ENCODE assay signal across 8 cellular contexts in the genomic region with DNA sequence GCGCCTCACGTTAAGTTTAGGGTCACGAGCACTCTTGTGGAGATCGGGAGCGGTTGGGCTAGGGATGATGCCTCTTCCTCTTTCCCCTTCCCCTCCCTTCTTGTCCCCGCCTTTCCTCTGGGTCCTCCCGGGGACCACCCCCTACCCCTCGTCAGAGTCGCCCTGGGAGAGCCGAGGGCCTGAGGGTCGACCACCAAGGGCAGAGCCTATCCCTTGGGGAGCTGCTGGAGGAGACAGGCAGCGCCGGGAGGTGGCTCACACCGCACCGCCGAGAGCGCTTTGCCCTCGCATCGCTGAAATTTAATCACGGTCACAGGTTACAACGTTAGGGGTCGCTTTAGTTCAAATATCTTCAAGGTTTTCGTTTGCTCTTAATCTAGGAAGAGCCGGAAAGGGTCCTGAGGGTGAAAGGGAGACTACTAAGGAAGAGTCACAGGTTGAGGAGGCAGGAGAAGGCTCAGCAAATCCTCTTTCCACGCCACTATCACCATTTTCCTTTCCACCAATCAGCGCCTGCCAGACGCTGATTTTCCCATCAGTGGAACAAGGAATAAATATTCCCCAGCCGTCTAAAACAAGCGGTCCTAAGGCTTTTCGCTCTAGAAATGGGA. TPM values are rescaled to one million over a fixed set of nuclear protein-coding genes. Genes with fewer than 3 reads are reported as not detected.
DNase-seq lines count a peak whose midpoint lies in the region; ATAC-seq and TF ChIP-seq lines count a peak whose summit lies in the region.

No MANE protein-coding gene starts in this region.

- peak; percentile 51 for ATAC-seq in GM18873 (IDR thresholded peaks at IDR 0.05; ENCODE audit: low FRiP score, unreplicated experiment)
- ATAC-seq in HG03460 (IDR thresholded peaks at IDR 0.05; ENCODE audit: unreplicated experiment) = no peak
- no peak for ATAC-seq in HG03439 (IDR thresholded peaks at IDR 0.05; ENCODE audit: unreplicated experiment)

- POLR2A ChIA-PET in BJ (lab: Charles Lee) = interaction anchor here (0.7 kb wide), 1 partner anchor 84 kb away, joined by 5 read pairs; no protein-coding TSS in a partner anchor

- no peaks in the 10 kb centered on the region for H3K9me3 Mint-ChIP-seq in progenitor cell of endocrine pancreas (ENCODE audit: low read depth)

- peak overlapping the region; percentile 94 for H3K27ac Mint-ChIP-seq in progenitor cell of endocrine pancreas

- H3K36me3 ChIP-seq in BJ (ENCODE audit: control insufficient read depth, insufficient read depth, low read length) = no peaks in the 10 kb centered on the region

- peak overlapping the region; percentile 52 for H3K4me3 ChIP-seq in BJ (ENCODE audit: low read depth, low read length)
- H3K4me3 ChIP-seq in astrocyte of the cerebellum (ENCODE audit: low read depth, low read length) = peak overlapping the region; percentile 70

- H3K4me1 Mint-ChIP-seq in progenitor cell of endocrine pancreas (ENCODE audit: low read depth) = peaks cover 11% of the 10 kb centered on the region

- CTCF ChIA-PET in BJ (lab: Yijun Ruan, JAX) = no interaction called here

- H3K27me3 ChIP-seq in BJ (ENCODE audit: control insufficient read depth, insufficient read depth, low read length) = peaks cover 30% of the 10 kb centered on the region

- peaks cover 4% of the 10 kb centered on the region for H3K36me3 Mint-ChIP-seq in progenitor cell of endocrine pancreas (ENCODE audit: insufficient read depth)

- peaks cover 25% of the 10 kb centered on the region for H3K27me3 Mint-ChIP-seq in progenitor cell of endocrine pancreas

- no peak for TF ChIP-seq CTCF in BJ (IDR thresholded peaks at IDR 0.05; ENCODE audit: insufficient read depth, low read depth, low read length)
- no peak for TF ChIP-seq CTCF in astrocyte of the cerebellum (IDR thresholded peaks at IDR 0.05; ENCODE audit: low read depth, low read length, missing control alignments)
- TF ChIP-seq CTCF in progenitor cell of endocrine pancreas (IDR thresholded peaks at IDR 0.05; ENCODE audit: unreplicated experiment) = peak; percentile 43

- H3K4me3 Mint-ChIP-seq in progenitor cell of endocrine pancreas (ENCODE audit: low read depth) = peak overlapping the region; percentile 88

- DNase-seq in BJ (ENCODE audit: low read depth) (no peak), NCI-H526 treated with DMSO at 0.1 percent for 48 hours (lab: John Stamatoyannopoulos, UW) (peak; percentile 35), astrocyte of the cerebellum (ENCODE audit: low read depth) (no peak), hepatic stellate cell (ENCODE audit: low spot score) (peak; percentile 7), progenitor cell of endocrine pancreas (ENCODE audit: low spot score, unreplicated experiment) (peak; percentile 29)

- in situ Hi-C loops in astrocyte of the cerebellum (cut with HindIII; ENCODE audit: low sequenced_read_pairs) = no loop called here

RNA-seq across cellular contexts. Expression of gene SNCA, which starts 0.5 kb away (rescaled TPM):
- polyA plus RNA-seq in BJ (2011; rRNA removed) = 0.18 and 0.50 TPM in 2 replicates
- polyA minus RNA-seq in BJ (2011; rRNA and poly(A)+ RNA removed) = not detected in 2 replicates
- 13.4 and 16.2 TPM in 2 replicates for total RNA-seq in progenitor cell of endocrine pancreas

RNA-seq across cellular contexts. Expression of gene MMRN1, which starts 57.2 kb away (rescaled TPM):
- not detected in 2 replicates for polyA plus RNA-seq in BJ (2011; rRNA removed)
- polyA minus RNA-seq in BJ (2011; rRNA and poly(A)+ RNA removed) = not detected in 2 replicates
- total RNA-seq in progenitor cell of endocrine pancreas = 1.6 and 1.7 TPM in 2 replicates

Comparison
In these comparisons a context has a peak if more than half of its experiments do, and no peak if none do; other contexts are left out.
1. DNase-seq: peak in NCI-H526 treated with DMSO at 0.1 percent for 48 hours (single experiment), hepatic stellate cell (single experiment) and progenitor cell of endocrine pancreas (single experiment); none in BJ (single experiment) and astrocyte of the cerebellum (single experiment).